In genomic region chr7:151308791-151309190, GRCh38 we compare ENCODE assay signal across 15 cellular contexts. TPM values are rescaled to one million over a fixed set of nuclear protein-coding genes. Genes with fewer than 3 reads are reported as not detected.
DNase-seq lines count a peak whose midpoint lies in the region.
"Had no signal": no experiment of that assay in that cellular context is flagged by ENCODE, and none has a peak within 500 bp of the region (broad histone marks: within the 10 kb centered on the region; RNA-seq: fewer than 3 reads in every experiment).

No MANE protein-coding gene starts in this region.

- peaks cover 2% of the 10 kb centered on the region for H3K4me1 ChIP-seq in mesenchymal stem cell (ENCODE audit: control insufficient read depth, insufficient read depth, low read depth, low read length)

- H3K27me3 ChIP-seq in mesenchymal stem cell (ENCODE audit: control insufficient read depth in 1 of 2, insufficient read depth in 1 of 2, low read length in 2 of 2) = peaks cover 22 to 30% of the 10 kb centered on the region in 2 experiments

- no peak overlapping the region for H2AK5ac ChIP-seq in mesenchymal stem cell (ENCODE audit: low read length, severe bottlenecking)

- H3K79me1 ChIP-seq in mesenchymal stem cell (replicated peaks; ENCODE audit: low read length, poor library complexity, severe bottlenecking) = no peaks in the 10 kb centered on the region

- H3K9ac ChIP-seq in mesenchymal stem cell (ENCODE audit: low read length) = no peak overlapping the region
- H3K9ac ChIP-seq: BLaER1 treated with 17β-estradiol and CSF1 and Interleukin-3, amounts not matched to agents 10 nM and 100 nM had no signal

- H3K18ac ChIP-seq in mesenchymal stem cell (ENCODE audit: low read depth in 1 of 2, low read length in 2 of 2) = no peak overlapping the region

- H2BK5ac ChIP-seq in mesenchymal stem cell (ENCODE audit: low read depth, low read length, poor library complexity, severe bottlenecking) = no peak overlapping the region

- H3K9me3 ChIP-seq in mesenchymal stem cell (ENCODE audit: control insufficient read depth, low read length) = no peaks in the 10 kb centered on the region

- H2BK12ac ChIP-seq in mesenchymal stem cell (ENCODE audit: low read length in 2 of 2) = no peak overlapping the region

- H4K91ac ChIP-seq in mesenchymal stem cell (ENCODE audit: low read length) = peak overlapping the region; percentile 61

- no peak overlapping the region for H2AFZ ChIP-seq in mesenchymal stem cell (ENCODE audit: low read depth, low read length)
- H2AFZ ChIP-seq: GM23338 had no signal

- DNase-seq in activated CD8-positive, alpha-beta memory T cell treated with anti-CD3 and anti-CD28 coated beads, Interleukin-2, amount 50 U/mL, for 48 hours = peak; percentile 32
- DNase-seq in activated CD8-positive, alpha-beta memory T cell treated with anti-CD3 and anti-CD28 coated beads for 24 hours = no peak
- peak; percentile 17 for DNase-seq in ecto neural progenitor cell (ENCODE audit: low spot score)
- no peak for DNase-seq in mesenchymal stem cell
- peak; percentile 19 for DNase-seq in stimulated activated CD8-positive, alpha-beta memory T cell treated with anti-CD3 and anti-CD28 coated beads, Interleukin-4, amount 100 ng/mL, for 48 hours
- no peak for DNase-seq in NCI-H187 (lab: John Stamatoyannopoulos, UW)
- DNase-seq in cerebellar nuclear complex (lab: John Stamatoyannopoulos, UW) = no peak
- no peak for DNase-seq in RKO (ENCODE audit: low spot score)
- DNase-seq: ACHN; CD4-positive, CD25-positive, alpha-beta regulatory T cell; DMS153; DMS79 treated with DMSO at 0.1 percent for 48 hours; H7 had no signal

- no peak overlapping the region for H2BK120ac ChIP-seq in mesenchymal stem cell (ENCODE audit: low read depth, low read length)

- H3K4me2 ChIP-seq in mesenchymal stem cell (ENCODE audit: low read length, poor library complexity, severe bottlenecking) = no peak overlapping the region
- H3K4me2 ChIP-seq: BLaER1 treated with 17β-estradiol and CSF1 and Interleukin-3, amounts not matched to agents 10 nM and 100 nM; GM23338 had no signal

- no peak overlapping the region for H3K14ac ChIP-seq in mesenchymal stem cell (ENCODE audit: low read length in 2 of 2)

- 92% methylated on average over 8 of the region's 8 CpGs for WGBS in mesenchymal stem cell

- no peak overlapping the region for H3K27ac ChIP-seq in mesenchymal stem cell (ENCODE audit: low read length, poor library complexity, severe bottlenecking)
- H3K27ac ChIP-seq: BLaER1 treated with 17β-estradiol and CSF1 and Interleukin-3, amounts not matched to agents 10 nM and 100 nM had no signal

- H3K4ac ChIP-seq in mesenchymal stem cell (ENCODE audit: low read depth in 1 of 2, low read length in 2 of 2) = no peak overlapping the region

- no peak overlapping the region for H3K23ac ChIP-seq in mesenchymal stem cell (ENCODE audit: low read length in 2 of 2)

- no peak overlapping the region for H3K4me3 ChIP-seq in mesenchymal stem cell (ENCODE audit: insufficient read depth in 1 of 2, low read depth in 1 of 2, low read length in 2 of 2)
- H3K4me3 ChIP-seq: BLaER1 treated with 17β-estradiol and CSF1 and Interleukin-3, amounts not matched to agents 10 nM and 100 nM; GM23338 had no signal

- no peaks in the 10 kb centered on the region for H3K36me3 ChIP-seq in mesenchymal stem cell (ENCODE audit: control insufficient read depth in 1 of 2, insufficient read depth in 2 of 2, low read depth in 1 of 2, low read length in 2 of 2)
- H3K36me3 ChIP-seq: BLaER1 treated with 17β-estradiol and CSF1 and Interleukin-3, amounts not matched to agents 10 nM and 100 nM had no signal

- H4K8ac ChIP-seq in mesenchymal stem cell (ENCODE audit: low read length) = no peak overlapping the region

- H2BK15ac ChIP-seq in mesenchymal stem cell (ENCODE audit: low read depth, poor library complexity, severe bottlenecking) = no peak overlapping the region

RNA-seq across cellular contexts. Expression of gene NUB1, which starts 32.8 kb away (rescaled TPM):
- polyA plus RNA-seq in mesenchymal stem cell (2013, experiment 1 of 2) = 48.2 TPM
- polyA plus RNA-seq in mesenchymal stem cell (2013, experiment 2 of 2) = 46.8 TPM

Comparison
In these comparisons a context has a peak if more than half of its experiments do, and no peak if none do; other contexts are left out.
1. DNase-seq: peak in activated CD8-positive, alpha-beta memory T cell treated with anti-CD3 and anti-CD28 coated beads, Interleukin-2, amount 50 U/mL, for 48 hours (single experiment), ecto neural progenitor cell (single experiment) and stimulated activated CD8-positive, alpha-beta memory T cell treated with anti-CD3 and anti-CD28 coated beads, Interleukin-4, amount 100 ng/mL, for 48 hours (single experiment); none in activated CD8-positive, alpha-beta memory T cell treated with anti-CD3 and anti-CD28 coated beads for 24 hours (single experiment), mesenchymal stem cell (single experiment), NCI-H187 (0 of 2), cerebellar nuclear complex (0 of 2) and RKO (single experiment).